In genomic region chr7:39733881-39734571, GRCh38 we compare ENCODE assay signal across 8 cellular contexts.
A peak's percentile ranks its signal among the peaks of the same experiment; 100 is the strongest.
DNase-seq lines count a peak whose midpoint lies in the region; ATAC-seq, FAIRE-seq and TF ChIP-seq lines count a peak whose summit lies in the region.

No MANE protein-coding gene starts in this region.

- H3K9ac ChIP-seq in kidney (ENCODE audit: low read length in 2 of 2) (peak overlapping the region; percentile 36 to 52), subcutaneous abdominal adipose tissue (ENCODE audit: low read length in 5 of 5) (peak overlapping the region in 4 of 5 donors; percentile 65 to 90 (median 74))

- no peaks in the 10 kb centered on the region for H3K9me3 Mint-ChIP-seq in activated naive CD4-positive, alpha-beta T cell treated with anti-CD3 and anti-CD28 coated beads, Interleukin-2, amount 10 ng/mL, durations not matched to agents 7 days and 5 days

- peaks cover 8% of the 10 kb centered on the region for H3K27me3 Mint-ChIP-seq in activated naive CD4-positive, alpha-beta T cell treated with anti-CD3 and anti-CD28 coated beads, Interleukin-2, amount 10 ng/mL, durations not matched to agents 7 days and 5 days

- TF ChIP-seq CTCF in astrocyte of the cerebellum (IDR thresholded peaks at IDR 0.05; ENCODE audit: low read depth, low read length, missing control alignments) (no peak), kidney (IDR thresholded peaks at IDR 0.05; ENCODE audit: borderline replicate concordance, extremely low read depth, insufficient read depth) (no peak)

- H3K27me3 ChIP-seq in subcutaneous abdominal adipose tissue (ENCODE audit: control insufficient read depth in 5 of 5, insufficient read depth in 4 of 5, low read length in 5 of 5): no peaks in the 10 kb centered on the region

- CTCF ChIA-PET in activated naive CD4-positive, alpha-beta T cell treated with anti-CD3 and anti-CD28 coated beads, Interleukin-2, amount 10 ng/mL, durations not matched to agents 7 days and 5 days (lab: Charles Lee): interaction anchor here (0.5 to 6.3 kb wide), 7 partner anchors 11 to 401 kb away, joined by 3 to 56 read pairs (median 3); partner anchors contain the start of gene SUGCT

- intact Hi-C loops in kidney (cut with DNase I): no loop called here

- no peak overlapping the region for H3K27ac ChIP-seq in kidney (ENCODE audit: low read depth in 2 of 2, low read length in 2 of 2)
- peak overlapping the region; percentile 69 for H3K27ac ChIP-seq in subcutaneous abdominal adipose tissue (ENCODE audit: low read depth, low read length)

- H3K4me1 ChIP-seq in kidney (ENCODE audit: control insufficient read depth in 1 of 2, insufficient read depth in 1 of 2, low read depth in 1 of 2, low read length in 2 of 2) (peaks cover 6 to 13% of the 10 kb centered on the region in 2 donors), subcutaneous abdominal adipose tissue (ENCODE audit: control insufficient read depth in 5 of 5, insufficient read depth in 5 of 5, low read length in 5 of 5) (peaks cover 7 to 37% (median 30%) of the 10 kb centered on the region in 5 donors)

- H3K27ac Mint-ChIP-seq in activated naive CD4-positive, alpha-beta T cell treated with anti-CD3 and anti-CD28 coated beads, Interleukin-2, amount 10 ng/mL, durations not matched to agents 7 days and 5 days: peak overlapping the region; percentile 90

- peak overlapping the region; percentile 60 for H3K4me3 ChIP-seq in astrocyte of the cerebellum (ENCODE audit: low read depth, low read length)
- H3K4me3 ChIP-seq in kidney (ENCODE audit: low read length in 2 of 2): peak overlapping the region; percentile 69 to 79
- peak overlapping the region; percentile 55 to 97 (median 83) for H3K4me3 ChIP-seq in subcutaneous abdominal adipose tissue (ENCODE audit: low read depth in 1 of 5, low read length in 5 of 5)

- no peak for ATAC-seq in HG02763 (IDR thresholded peaks at IDR 0.05; ENCODE audit: unreplicated experiment)

- FAIRE-seq in kidney (lab: Jason Lieb, UNC): no peak

- H3K36me3 Mint-ChIP-seq in activated naive CD4-positive, alpha-beta T cell treated with anti-CD3 and anti-CD28 coated beads, Interleukin-2, amount 10 ng/mL, durations not matched to agents 7 days and 5 days: peaks cover 2% of the 10 kb centered on the region

- in situ Hi-C loops in astrocyte of the cerebellum (cut with HindIII; ENCODE audit: low sequenced_read_pairs): no loop called here

- H3K36me3 ChIP-seq in kidney (ENCODE audit: control insufficient read depth in 1 of 2, insufficient read depth in 2 of 2, low read length in 2 of 2) (no peaks in the 10 kb centered on the region), subcutaneous abdominal adipose tissue (ENCODE audit: control insufficient read depth in 5 of 5, insufficient read depth in 5 of 5, low read length in 5 of 5) (no peaks in the 10 kb centered on the region)

- peak overlapping the region; percentile 79 for H3K4me3 Mint-ChIP-seq in activated naive CD4-positive, alpha-beta T cell treated with anti-CD3 and anti-CD28 coated beads, Interleukin-2, amount 10 ng/mL, durations not matched to agents 7 days and 5 days

- H3K9me3 ChIP-seq in kidney (ENCODE audit: control insufficient read depth in 1 of 2, low read length in 2 of 2) (no peaks in the 10 kb centered on the region), subcutaneous abdominal adipose tissue (ENCODE audit: control insufficient read depth in 5 of 5, low read length in 5 of 5) (no peaks in the 10 kb centered on the region)

- DNase-seq in activated naive CD4-positive, alpha-beta T cell treated with anti-CD3 and anti-CD28 coated beads, Interleukin-2, amount 10 ng/mL, durations not matched to agents 7 days and 5 days: no peak
- DNase-seq in activated naive CD4-positive, alpha-beta T cell (lab: John Stamatoyannopoulos, UW): no peak
- peak; percentile 13 for DNase-seq in MV-4-11 (lab: John Stamatoyannopoulos, UW)
- DNase-seq in astrocyte of the cerebellum (ENCODE audit: low read depth): peak; percentile 83
- no peak for DNase-seq in kidney
- DNase-seq in stimulated activated naive CD4-positive, alpha-beta T cell (lab: John Stamatoyannopoulos, UW): no peak

- peaks cover 52% of the 10 kb centered on the region for H3K4me1 Mint-ChIP-seq in activated naive CD4-positive, alpha-beta T cell treated with anti-CD3 and anti-CD28 coated beads, Interleukin-2, amount 10 ng/mL, durations not matched to agents 7 days and 5 days

Comparison
In these comparisons a context has a peak if more than half of its experiments do, and no peak if none do; other contexts are left out.
1. DNase-seq: peak in MV-4-11 (single experiment) and astrocyte of the cerebellum (single experiment); none in activated naive CD4-positive, alpha-beta T cell treated with anti-CD3 and anti-CD28 coated beads, Interleukin-2, amount 10 ng/mL, durations not matched to agents 7 days and 5 days (single experiment), activated naive CD4-positive, alpha-beta T cell (0 of 4), kidney (single experiment) and stimulated activated naive CD4-positive, alpha-beta T cell (0 of 6).
2. Peak in every context shown above with its lines, with median percentiles within 50 percentile points of each other: H3K4me3 ChIP-seq.